In genomic region chr19:44848036-44848804, GRCh38 we compare ENCODE assay signal across 8 cellular contexts. TPM values are rescaled to one million over a fixed set of nuclear protein-coding genes. Genes with fewer than 3 reads are reported as not detected.
DNase-seq lines count a peak whose midpoint lies in the region; ATAC-seq and TF ChIP-seq lines count a peak whose summit lies in the region.

No MANE protein-coding gene starts in this region.

- H3K27me3 ChIP-seq in foreskin keratinocyte, result no peaks in the 10 kb centered on the region
- no peaks in the 10 kb centered on the region for H3K27me3 ChIP-seq in psoas muscle (ENCODE audit: insufficient read depth in 3 of 3, low read length in 2 of 3)

- H3K9ac ChIP-seq in SK-N-MC (ENCODE audit: insufficient read length), result peak overlapping the region; percentile 94

- H3K27ac ChIP-seq in SK-N-MC, result peak overlapping the region; percentile 59; the same call in 1 of the 2 replicates
- H3K27ac ChIP-seq in foreskin keratinocyte, result peak overlapping the region; percentile 95
- H3K27ac ChIP-seq in psoas muscle, result peak overlapping the region; percentile 83

- no peak for ATAC-seq in foreskin keratinocyte
- no peak for ATAC-seq in psoas muscle
- no peak for ATAC-seq in HG02678 (IDR thresholded peaks at IDR 0.05; ENCODE audit: unreplicated experiment)
- no peak for ATAC-seq in GM19455 (IDR thresholded peaks at IDR 0.05; ENCODE audit: unreplicated experiment)

- H3K4me3 ChIP-seq in SK-N-MC (peak overlapping the region; percentile 97), psoas muscle (peak overlapping the region; percentile 78)

- H3K36me3 ChIP-seq in SK-N-MC (ENCODE audit: insufficient read depth, low read length), result no peaks in the 10 kb centered on the region
- H3K36me3 ChIP-seq in psoas muscle (ENCODE audit: insufficient read depth in 1 of 2, low read depth in 1 of 2), result no peaks in the 10 kb centered on the region

- DNase-seq in GM10248 (ENCODE audit: extremely low spot score) (peak; percentile 18), SK-N-MC (ENCODE audit: low read depth, low spot score) (peak; percentile 10), foreskin keratinocyte (peak; percentile 9 to 28), psoas muscle (no peak), HT-29 (ENCODE audit: low spot score) (no peak)
- no peak for DNase-seq in activated CD4-positive, CD25-positive, alpha-beta regulatory T cell treated with anti-CD3 and anti-CD28 coated beads, Interleukin-2, amount 50 U/mL, for 72 hours

- WGBS in psoas muscle, 3 donors, result 33 to 39% (median 36%) methylated on average over 19 of the region's 19 CpGs

- H3K9me3 ChIP-seq in SK-N-MC (ENCODE audit: low read depth, low read length), result no peaks in the 10 kb centered on the region
- H3K9me3 ChIP-seq in psoas muscle, result no peaks in the 10 kb centered on the region

- TF ChIP-seq CTCF in GM10248 (IDR thresholded peaks at IDR 0.05; ENCODE audit: control extremely low read depth, extremely low read depth, low read depth, missing control alignments), result no peak
- no peak for TF ChIP-seq CTCF in foreskin keratinocyte (conservative IDR thresholded peaks at IDR 0.05)
- no peak for TF ChIP-seq CTCF in psoas muscle (IDR thresholded peaks at IDR 0.05)

- POLR2A ChIA-PET in GM10248 (lab: Yijun Ruan, JAX), result no interaction called here

- CTCF ChIA-PET in GM10248 (lab: Yijun Ruan, JAX), result interaction anchor here (1.0 to 2.6 kb wide), 5 partner anchors 10 to 191 kb away, joined by 3 to 10 read pairs (median 3); no protein-coding TSS in a partner anchor

- intact Hi-C loops in psoas muscle (cut with DNase I), result loop anchor here in 1 of 2 donors (10.0 kb wide), 2 partner anchors 123 to 273 kb away; no protein-coding TSS in a partner anchor

- H3K4me1 ChIP-seq in foreskin keratinocyte (no peaks in the 10 kb centered on the region), psoas muscle (no peaks in the 10 kb centered on the region)

RNA-seq across cellular contexts. Expression of gene NECTIN2, which starts 2.1 kb away (rescaled TPM):
- total RNA-seq in foreskin keratinocyte (53.9 and 55.8 TPM in 2 replicates), psoas muscle (10 to 100 TPM; 17.5 to 32.9 (median 24.1) TPM)
- polyA plus RNA-seq in foreskin keratinocyte (48.9 and 49.5 TPM in 2 replicates), psoas muscle (10 to 100 TPM in 2 of 3 donors, 1 to 10 TPM in 1; 9.0 to 18.1 (median 11.2) TPM)
- total RNA-seq in HT-29 (2014; rRNA removed; shearing (Covaris generic)), result 603 and 664 TPM in 2 replicates

RNA-seq across cellular contexts. Expression of gene BCAM, which starts 39.3 kb away (rescaled TPM):
- 8.1 and 28.6 TPM in 2 replicates for total RNA-seq in foreskin keratinocyte
- polyA plus RNA-seq in foreskin keratinocyte, result 11.3 and 44.9 TPM in 2 replicates
- 10 to 100 TPM; 20.0 to 44.9 (median 25.0) TPM for total RNA-seq in psoas muscle
- 10 to 100 TPM; 12.5 to 15.8 (median 15.7) TPM for polyA plus RNA-seq in psoas muscle
- 150 and 201 TPM in 2 replicates for total RNA-seq in HT-29 (2014; rRNA removed; shearing (Covaris generic))

RNA-seq across cellular contexts. Expression of gene TOMM40, which starts 42.8 kb away (rescaled TPM):
- 108 and 136 TPM in 2 replicates for total RNA-seq in foreskin keratinocyte
- 133 and 159 TPM in 2 replicates for polyA plus RNA-seq in foreskin keratinocyte
- total RNA-seq in psoas muscle, result 100 to 1,000 TPM in 1 of 4 donors, 10 to 100 TPM in 3; 42.3 to 111 (median 71.4) TPM
- polyA plus RNA-seq in psoas muscle, result 100 to 1,000 TPM in 1 of 3 donors, 10 to 100 TPM in 2; 67.6 to 330 (median 69.7) TPM
- 467 and 469 TPM in 2 replicates for total RNA-seq in HT-29 (2014; rRNA removed; shearing (Covaris generic))

RNA-seq across cellular contexts. Expression of gene APOE, which starts 57.4 kb away (rescaled TPM):
- total RNA-seq in foreskin keratinocyte (31.9 and 48.5 TPM in 2 replicates), psoas muscle (10 to 100 TPM in 3 of 4 donors, 1 to 10 TPM in 1; 7.1 to 19.0 (median 11.9) TPM)
- polyA plus RNA-seq in foreskin keratinocyte (44.5 and 71.6 TPM in 2 replicates), psoas muscle (10 to 100 TPM in 1 of 3 donors, 1 to 10 TPM in 2; 4.9 to 17.8 (median 6.8) TPM)
- total RNA-seq in HT-29 (2014; rRNA removed; shearing (Covaris generic)), result 1.5 and 2.5 TPM in 2 replicates

Comparison
In these comparisons a context has a peak if more than half of its experiments do, and no peak if none do; other contexts are left out.
1. DNase-seq: peak in GM10248 (single experiment), SK-N-MC (single experiment) and foreskin keratinocyte (2 of 2); none in psoas muscle (0 of 2), HT-29 (single experiment) and activated CD4-positive, CD25-positive, alpha-beta regulatory T cell treated with anti-CD3 and anti-CD28 coated beads, Interleukin-2, amount 50 U/mL, for 72 hours (single experiment).
2. RNA of gene NECTIN2, which starts 2.1 kb away (total RNA-seq): 603 to 664 TPM in HT-29; 53.9 to 55.8 TPM in foreskin keratinocyte and 17.5 to 32.9 TPM in psoas muscle; every median in the first group is over 10 times any median in the second.
3. Peak in every context shown above with its lines, with median percentiles within 50 percentile points of each other: H3K27ac ChIP-seq.